1 cellular context compared by ENCODE assay signal in the genomic region with DNA sequence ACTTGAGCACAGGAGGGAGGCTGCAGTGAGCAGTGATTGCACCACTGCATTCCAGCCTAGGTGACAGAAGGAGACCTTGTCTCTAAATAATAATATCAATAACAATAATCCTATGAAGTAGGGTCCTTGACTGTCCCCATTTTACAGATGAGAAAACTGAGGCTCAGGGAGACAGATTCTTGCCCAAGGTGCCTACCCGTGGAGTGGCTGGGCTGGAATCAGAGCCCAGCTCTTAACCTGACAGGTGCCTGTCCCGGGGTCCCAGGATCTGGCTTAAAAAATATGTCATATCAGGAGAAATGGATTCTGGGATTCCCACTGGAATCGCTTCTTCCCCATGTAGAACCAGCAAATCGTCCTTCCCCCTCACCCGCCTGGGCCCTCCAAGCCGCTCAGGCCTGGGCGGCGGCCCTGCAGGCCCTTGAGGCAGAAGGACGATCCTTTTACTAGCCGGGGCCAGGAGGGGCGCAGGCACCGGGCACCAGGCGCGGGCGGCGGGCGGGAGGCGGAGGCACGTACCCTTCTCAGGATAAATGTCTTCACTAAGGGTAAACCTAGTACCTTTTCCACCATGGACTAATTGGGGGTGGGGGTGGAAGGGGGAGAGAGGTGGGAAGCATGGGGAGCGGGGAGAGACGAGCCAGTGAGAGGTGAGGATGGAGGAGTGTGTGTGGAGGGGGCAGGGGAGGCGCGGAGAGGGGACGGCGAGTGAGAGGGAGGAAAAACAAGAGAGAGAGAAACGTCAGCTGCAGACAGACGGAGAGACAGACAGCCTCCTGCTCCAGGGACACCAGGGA.
A peak's percentile ranks its signal among the peaks of the same experiment; 100 is the strongest.
TF ChIP-seq lines count a peak whose summit lies in the region.

No MANE protein-coding gene starts in this region.

TF ChIP-seq in K562, 482 proteins besides CTCF, POLR2A, EP300 and RAD21 (continued from another document):
- TF ChIP-seq, protein P1, sequence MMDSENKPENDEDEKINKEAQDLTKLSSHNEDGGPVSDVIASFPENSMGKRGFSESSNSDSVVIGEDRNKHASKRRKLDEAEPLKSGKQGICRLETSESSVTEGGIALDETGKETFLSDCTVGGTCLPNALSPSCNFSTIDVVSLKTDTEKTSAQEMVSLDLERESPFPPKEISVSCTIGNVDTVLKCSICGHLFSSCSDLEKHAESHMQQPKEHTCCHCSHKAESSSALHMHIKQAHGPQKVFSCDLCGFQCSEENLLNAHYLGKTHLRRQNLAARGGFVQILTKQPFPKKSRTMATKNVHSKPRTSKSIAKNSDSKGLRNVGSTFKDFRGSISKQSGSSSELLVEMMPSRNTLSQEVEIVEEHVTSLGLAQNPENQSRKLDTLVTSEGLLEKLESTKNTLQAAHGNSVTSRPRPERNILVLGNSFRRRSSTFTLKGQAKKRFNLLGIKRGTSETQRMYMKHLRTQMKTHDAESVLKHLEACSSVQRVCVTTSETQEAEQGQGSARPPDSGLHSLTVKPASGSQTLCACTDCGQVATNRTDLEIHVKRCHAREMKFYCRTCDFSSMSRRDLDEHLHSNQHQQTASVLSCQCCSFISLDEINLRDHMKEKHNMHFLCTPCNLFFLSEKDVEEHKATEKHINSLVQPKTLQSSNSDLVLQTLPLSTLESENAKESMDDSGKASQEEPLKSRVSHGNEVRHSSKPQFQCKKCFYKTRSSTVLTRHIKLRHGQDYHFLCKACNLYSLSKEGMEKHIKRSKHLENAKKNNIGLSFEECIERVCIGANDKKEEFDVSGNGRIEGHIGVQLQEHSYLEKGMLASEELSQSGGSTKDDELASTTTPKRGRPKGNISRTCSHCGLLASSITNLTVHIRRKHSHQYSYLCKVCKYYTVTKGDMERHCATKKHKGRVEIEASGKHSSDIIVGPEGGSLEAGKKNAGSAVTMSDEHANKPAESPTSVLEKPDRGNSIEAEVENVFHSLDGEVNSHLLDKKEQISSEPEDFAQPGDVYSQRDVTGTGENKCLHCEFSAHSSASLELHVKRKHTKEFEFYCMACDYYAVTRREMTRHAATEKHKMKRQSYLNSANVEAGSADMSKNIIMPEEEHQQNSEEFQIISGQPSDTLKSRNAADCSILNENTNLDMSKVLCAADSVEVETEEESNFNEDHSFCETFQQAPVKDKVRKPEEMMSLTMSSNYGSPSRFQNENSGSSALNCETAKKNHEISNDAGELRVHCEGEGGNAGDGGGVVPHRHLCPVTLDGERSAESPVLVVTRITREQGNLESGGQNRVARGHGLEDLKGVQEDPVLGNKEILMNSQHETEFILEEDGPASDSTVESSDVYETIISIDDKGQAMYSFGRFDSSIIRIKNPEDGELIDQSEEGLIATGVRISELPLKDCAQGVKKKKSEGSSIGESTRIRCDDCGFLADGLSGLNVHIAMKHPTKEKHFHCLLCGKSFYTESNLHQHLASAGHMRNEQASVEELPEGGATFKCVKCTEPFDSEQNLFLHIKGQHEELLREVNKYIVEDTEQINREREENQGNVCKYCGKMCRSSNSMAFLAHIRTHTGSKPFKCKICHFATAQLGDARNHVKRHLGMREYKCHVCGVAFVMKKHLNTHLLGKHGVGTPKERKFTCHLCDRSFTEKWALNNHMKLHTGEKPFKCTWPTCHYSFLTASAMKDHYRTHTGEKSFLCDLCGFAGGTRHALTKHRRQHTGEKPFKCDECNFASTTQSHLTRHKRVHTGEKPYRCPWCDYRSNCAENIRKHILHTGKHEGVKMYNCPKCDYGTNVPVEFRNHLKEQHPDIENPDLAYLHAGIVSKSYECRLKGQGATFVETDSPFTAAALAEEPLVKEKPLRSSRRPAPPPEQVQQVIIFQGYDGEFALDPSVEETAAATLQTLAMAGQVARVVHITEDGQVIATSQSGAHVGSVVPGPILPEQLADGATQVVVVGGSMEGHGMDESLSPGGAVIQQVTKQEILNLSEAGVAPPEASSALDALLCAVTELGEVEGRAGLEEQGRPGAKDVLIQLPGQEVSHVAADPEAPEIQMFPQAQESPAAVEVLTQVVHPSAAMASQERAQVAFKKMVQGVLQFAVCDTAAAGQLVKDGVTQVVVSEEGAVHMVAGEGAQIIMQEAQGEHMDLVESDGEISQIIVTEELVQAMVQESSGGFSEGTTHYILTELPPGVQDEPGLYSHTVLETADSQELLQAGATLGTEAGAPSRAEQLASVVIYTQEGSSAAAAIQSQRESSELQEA (IDR thresholded peaks at IDR 0.05; ENCODE audit: low read depth) = peak; percentile 79
- TF ChIP-seq ZBTB17 (CRISPR knock-in tag; IDR thresholded peaks at IDR 0.05) = no peak
- peak; percentile 73 for TF ChIP-seq PHF20 (IDR thresholded peaks at IDR 0.05; ENCODE audit: partially characterized antibody)
- TF ChIP-seq KDM2B (CRISPR knock-in tag; IDR thresholded peaks at IDR 0.05) = no peak
- TF ChIP-seq, protein P2, sequence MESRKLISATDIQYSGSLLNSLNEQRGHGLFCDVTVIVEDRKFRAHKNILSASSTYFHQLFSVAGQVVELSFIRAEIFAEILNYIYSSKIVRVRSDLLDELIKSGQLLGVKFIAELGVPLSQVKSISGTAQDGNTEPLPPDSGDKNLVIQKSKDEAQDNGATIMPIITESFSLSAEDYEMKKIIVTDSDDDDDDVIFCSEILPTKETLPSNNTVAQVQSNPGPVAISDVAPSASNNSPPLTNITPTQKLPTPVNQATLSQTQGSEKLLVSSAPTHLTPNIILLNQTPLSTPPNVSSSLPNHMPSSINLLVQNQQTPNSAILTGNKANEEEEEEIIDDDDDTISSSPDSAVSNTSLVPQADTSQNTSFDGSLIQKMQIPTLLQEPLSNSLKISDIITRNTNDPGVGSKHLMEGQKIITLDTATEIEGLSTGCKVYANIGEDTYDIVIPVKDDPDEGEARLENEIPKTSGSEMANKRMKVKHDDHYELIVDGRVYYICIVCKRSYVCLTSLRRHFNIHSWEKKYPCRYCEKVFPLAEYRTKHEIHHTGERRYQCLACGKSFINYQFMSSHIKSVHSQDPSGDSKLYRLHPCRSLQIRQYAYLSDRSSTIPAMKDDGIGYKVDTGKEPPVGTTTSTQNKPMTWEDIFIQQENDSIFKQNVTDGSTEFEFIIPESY (CRISPR knock-in tag; IDR thresholded peaks at IDR 0.05) = peak; percentile 35; the same call in 1 of the 2 replicates
- TF ChIP-seq, protein P3, sequence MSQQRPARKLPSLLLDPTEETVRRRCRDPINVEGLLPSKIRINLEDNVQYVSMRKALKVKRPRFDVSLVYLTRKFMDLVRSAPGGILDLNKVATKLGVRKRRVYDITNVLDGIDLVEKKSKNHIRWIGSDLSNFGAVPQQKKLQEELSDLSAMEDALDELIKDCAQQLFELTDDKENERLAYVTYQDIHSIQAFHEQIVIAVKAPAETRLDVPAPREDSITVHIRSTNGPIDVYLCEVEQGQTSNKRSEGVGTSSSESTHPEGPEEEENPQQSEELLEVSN (IDR thresholded peaks at IDR 0.05; ENCODE audit: borderline replicate concordance in 1 of 2, extremely low read depth in 1 of 2, insufficient read depth in 1 of 2, insufficient read length in 1 of 2, low read depth in 1 of 2, low read length in 1 of 2, poor library complexity in 1 of 2, severe bottlenecking in 1 of 2) = peak in 1 of 2 experiments; percentile 3
- TF ChIP-seq ZNF766 (CRISPR knock-in tag; conservative IDR thresholded peaks at IDR 0.05) = no peak
- TF ChIP-seq, protein P4, sequence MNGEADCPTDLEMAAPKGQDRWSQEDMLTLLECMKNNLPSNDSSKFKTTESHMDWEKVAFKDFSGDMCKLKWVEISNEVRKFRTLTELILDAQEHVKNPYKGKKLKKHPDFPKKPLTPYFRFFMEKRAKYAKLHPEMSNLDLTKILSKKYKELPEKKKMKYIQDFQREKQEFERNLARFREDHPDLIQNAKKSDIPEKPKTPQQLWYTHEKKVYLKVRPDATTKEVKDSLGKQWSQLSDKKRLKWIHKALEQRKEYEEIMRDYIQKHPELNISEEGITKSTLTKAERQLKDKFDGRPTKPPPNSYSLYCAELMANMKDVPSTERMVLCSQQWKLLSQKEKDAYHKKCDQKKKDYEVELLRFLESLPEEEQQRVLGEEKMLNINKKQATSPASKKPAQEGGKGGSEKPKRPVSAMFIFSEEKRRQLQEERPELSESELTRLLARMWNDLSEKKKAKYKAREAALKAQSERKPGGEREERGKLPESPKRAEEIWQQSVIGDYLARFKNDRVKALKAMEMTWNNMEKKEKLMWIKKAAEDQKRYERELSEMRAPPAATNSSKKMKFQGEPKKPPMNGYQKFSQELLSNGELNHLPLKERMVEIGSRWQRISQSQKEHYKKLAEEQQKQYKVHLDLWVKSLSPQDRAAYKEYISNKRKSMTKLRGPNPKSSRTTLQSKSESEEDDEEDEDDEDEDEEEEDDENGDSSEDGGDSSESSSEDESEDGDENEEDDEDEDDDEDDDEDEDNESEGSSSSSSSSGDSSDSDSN (IDR thresholded peaks at IDR 0.05; ENCODE audit: borderline replicate concordance in 1 of 2, low read depth in 2 of 2, low read length in 2 of 2) = peak in 1 of 2 experiments; percentile 29; a peak in 1 of 4 replicates
- TF ChIP-seq POLR2G (IDR thresholded peaks at IDR 0.05; ENCODE audit: low read depth, low read length) = peak; percentile 40; the same call in 1 of the 2 replicates
- TF ChIP-seq CC2D1A (IDR thresholded peaks at IDR 0.05) = 0 out of 2 replicates have a peak, but pooled peaks have one; percentile 14
- TF ChIP-seq KAT7 (CRISPR knock-in tag; IDR thresholded peaks at IDR 0.05; ENCODE audit: borderline replicate concordance) = peak; percentile 45; the same call in 1 of the 2 replicates
- peak; percentile 96 for TF ChIP-seq CHD4 (IDR thresholded peaks at IDR 0.05; ENCODE audit: insufficient read depth, insufficient replicate concordance, low read depth, low read length, poor library complexity, severe bottlenecking)
- TF ChIP-seq ARID1B (IDR thresholded peaks at IDR 0.05) = 0 out of 2 replicates have a peak, but pooled peaks have one; percentile 13
- TF ChIP-seq KDM1A (IDR thresholded peaks at IDR 0.05) = peak; percentile 86 to 92
- peak; percentile 47; the same call in 1 of the 2 replicates for TF ChIP-seq SUPT5H (IDR thresholded peaks at IDR 0.05)
- TF ChIP-seq, protein P5, sequence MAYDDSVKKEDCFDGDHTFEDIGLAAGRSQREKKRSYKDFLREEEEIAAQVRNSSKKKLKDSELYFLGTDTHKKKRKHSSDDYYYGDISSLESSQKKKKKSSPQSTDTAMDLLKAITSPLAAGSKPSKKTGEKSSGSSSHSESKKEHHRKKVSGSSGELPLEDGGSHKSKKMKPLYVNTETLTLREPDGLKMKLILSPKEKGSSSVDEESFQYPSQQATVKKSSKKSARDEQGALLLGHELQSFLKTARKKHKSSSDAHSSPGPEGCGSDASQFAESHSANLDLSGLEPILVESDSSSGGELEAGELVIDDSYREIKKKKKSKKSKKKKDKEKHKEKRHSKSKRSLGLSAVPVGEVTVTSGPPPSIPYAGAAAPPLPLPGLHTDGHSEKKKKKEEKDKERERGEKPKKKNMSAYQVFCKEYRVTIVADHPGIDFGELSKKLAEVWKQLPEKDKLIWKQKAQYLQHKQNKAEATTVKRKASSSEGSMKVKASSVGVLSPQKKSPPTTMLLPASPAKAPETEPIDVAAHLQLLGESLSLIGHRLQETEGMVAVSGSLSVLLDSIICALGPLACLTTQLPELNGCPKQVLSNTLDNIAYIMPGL (CRISPR knock-in tag; IDR thresholded peaks at IDR 0.05) = no peak
